1 cellular context compared by ENCODE assay signal in genomic region chr6:42783876-42784738, GRCh38.
TF ChIP-seq lines count a peak whose summit lies in the region.

No MANE protein-coding gene starts in this region.

TF ChIP-seq in IMR-90, 13 proteins besides CTCF, POLR2A, EP300 and RAD21:
- no peak for TF ChIP-seq FOS (IDR thresholded peaks at IDR 0.05; ENCODE audit: low read depth, low read length)
